ENCODE assay signal across 12 cellular contexts in the genomic region with DNA sequence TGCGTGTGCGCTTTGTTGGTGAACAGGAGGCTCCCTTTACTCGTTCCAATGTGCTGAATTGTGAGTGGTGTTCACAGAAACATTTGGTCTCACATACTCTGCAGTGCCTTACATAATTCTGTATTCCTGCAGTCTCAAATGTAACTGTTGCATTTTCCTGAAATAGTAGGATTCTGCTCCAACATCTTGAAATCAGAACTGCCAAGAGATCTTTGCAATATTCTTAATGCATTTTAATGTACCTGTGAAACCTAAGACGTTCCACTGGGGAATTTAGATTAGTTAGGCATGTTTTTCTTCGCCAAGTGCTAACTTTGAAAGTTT.
DNase-seq lines count a peak whose midpoint lies in the region; ATAC-seq and TF ChIP-seq lines count a peak whose summit lies in the region.
"Had no signal": no experiment of that assay in that cellular context is flagged by ENCODE, and none has a peak within 500 bp of the region (broad histone marks: within the 10 kb centered on the region; RNA-seq: fewer than 3 reads in every experiment).

No MANE protein-coding gene starts in this region.

- H3K9me3 ChIP-seq in cardiac muscle cell (ENCODE audit: low read depth) (no peaks in the 10 kb centered on the region), esophagus muscularis mucosa (no peaks in the 10 kb centered on the region), uterus (no peaks in the 10 kb centered on the region)
- H3K9me3 ChIP-seq: colonic mucosa had no signal

- H3K27me3 Mint-ChIP-seq in nephron progenitor cell (ENCODE audit: low read depth, poor library complexity): peaks cover 64% of the 10 kb centered on the region

- peak overlapping the region; percentile 92 for H3K4me3 Mint-ChIP-seq in nephron progenitor cell
- H3K4me3 Mint-ChIP-seq: activated CD4-positive, alpha-beta T cell treated with anti-CD3 and anti-CD28 coated beads for 36 hours had no signal

- H3K4me1 ChIP-seq in cardiac muscle cell (ENCODE audit: low read depth) (peaks cover 46% of the 10 kb centered on the region), esophagus muscularis mucosa (peaks cover 12 to 43% (median 32%) of the 10 kb centered on the region in 4 donors), uterus (no peaks in the 10 kb centered on the region)
- H3K4me1 ChIP-seq: colonic mucosa had no signal

- in situ Hi-C loops in GM13977 (cut with MboI; ENCODE audit: low pct_unique_long_range_greater_than_20kb, low sequenced_read_pairs, unreplicated experiment): no loop called here

- H3K9me3 Mint-ChIP-seq in nephron progenitor cell: no peaks in the 10 kb centered on the region

- TF ChIP-seq EP300 in esophagus muscularis mucosa (IDR thresholded peaks at IDR 0.05): no peak

- WGBS in esophagus muscularis mucosa: 21% methylated on average over 5 of the region's 5 CpGs

- TF ChIP-seq POLR2A in esophagus muscularis mucosa (IDR thresholded peaks at IDR 0.05; ENCODE audit: low read depth): no peak
- no peak for TF ChIP-seq POLR2A in uterus (IDR thresholded peaks at IDR 0.05)

- H3K36me3 ChIP-seq in cardiac muscle cell (no peaks in the 10 kb centered on the region), esophagus muscularis mucosa (no peaks in the 10 kb centered on the region), uterus (no peaks in the 10 kb centered on the region)
- H3K36me3 ChIP-seq: colonic mucosa had no signal

- intact Hi-C loops in left ventricle myocardium superior (cut with micrococcal nuclease): no loop called here
- intact Hi-C loops in esophagus muscularis mucosa (cut with DNase I): loop anchor here (5.0 kb wide), 1 partner anchor 38 kb away; no protein-coding TSS in a partner anchor
- intact Hi-C loops in uterus (cut with DNase I; ENCODE audit: low total_unique reads): no loop called here

- H3K27ac ChIP-seq in cardiac muscle cell (peak overlapping the region; percentile 87), esophagus muscularis mucosa (replicated peaks in 1 of 4) (peak overlapping the region; percentile 77 to 84 (median 80)), uterus (peak overlapping the region; percentile 29 to 40)
- H3K27ac ChIP-seq: colonic mucosa had no signal

- DNase-seq in cardiac muscle cell (ENCODE audit: low read depth in 1 of 2, low spot score in 1 of 2) (no peak), left ventricle myocardium superior (no peak), esophagus muscularis mucosa (ENCODE audit: extremely low spot score) (no peak), nephron progenitor cell (no peak), uterus (no peak), amniotic stem cell (lab: John Stamatoyannopoulos, UW) (no peak), GM13977 (ENCODE audit: low spot score) (no peak), NCI-H146 treated with DMSO at 0.1 percent for 48 hours (lab: John Stamatoyannopoulos, UW; ENCODE audit: unreplicated experiment) (no peak)
- DNase-seq: activated effector memory CD4-positive, alpha-beta T cell treated with Interleukin-2 at 50 U/mL for 16 hours; colonic mucosa; stimulated activated CD4-positive, alpha-beta T cell treated with anti-CD3 and anti-CD28 coated beads, Interleukin-4, amount 100 ng/mL, for 24 hours had no signal

- H3K4me3 ChIP-seq in cardiac muscle cell: peak overlapping the region; percentile 81
- H3K4me3 ChIP-seq in esophagus muscularis mucosa: peak overlapping the region; percentile 52 to 63 (median 59)
- H3K4me3 ChIP-seq in uterus: peak overlapping the region; percentile 38 to 40
- H3K4me3 ChIP-seq: colonic mucosa had no signal

- H3K27me3 ChIP-seq in cardiac muscle cell (no peaks in the 10 kb centered on the region), esophagus muscularis mucosa (peaks cover 0 to 10% (median 0%) of the 10 kb centered on the region in 4 donors), uterus (no peaks in the 10 kb centered on the region)
- H3K27me3 ChIP-seq: colonic mucosa had no signal

- no peak for ATAC-seq in left ventricle myocardium superior
- ATAC-seq: activated CD4-positive, alpha-beta T cell treated with anti-CD3 and anti-CD28 coated beads for 36 hours had no signal

- H3K27ac Mint-ChIP-seq in nephron progenitor cell: no peak overlapping the region
- H3K27ac Mint-ChIP-seq: activated CD4-positive, alpha-beta T cell treated with anti-CD3 and anti-CD28 coated beads for 36 hours had no signal

- peaks cover 9% of the 10 kb centered on the region for H3K4me1 Mint-ChIP-seq in nephron progenitor cell

- no peak for TF ChIP-seq CTCF in cardiac muscle cell (IDR thresholded peaks at IDR 0.05; ENCODE audit: low read depth, low read length)
- no peak for TF ChIP-seq CTCF in esophagus muscularis mucosa (IDR thresholded peaks at IDR 0.05)
- TF ChIP-seq CTCF in nephron progenitor cell (IDR thresholded peaks at IDR 0.05): no peak
- no peak for TF ChIP-seq CTCF in uterus (IDR thresholded peaks at IDR 0.05)
- no peak for TF ChIP-seq CTCF in GM13977 (IDR thresholded peaks at IDR 0.05; ENCODE audit: extremely low read depth, insufficient read depth, missing control alignments)

- no peaks in the 10 kb centered on the region for H3K36me3 Mint-ChIP-seq in nephron progenitor cell (ENCODE audit: low read depth)

Comparison
In these comparisons a context has a peak if more than half of its experiments do, and no peak if none do; other contexts are left out.
1. H3K27ac ChIP-seq: peak in every context shown above with its lines; median percentile 87 in cardiac muscle cell; 80 in esophagus muscularis mucosa; 34 in uterus.